10 cellular contexts compared by ENCODE assay signal in genomic region chr12:113231275-113232231, GRCh38. TPM values are rescaled to one million over a fixed set of nuclear protein-coding genes. Genes with fewer than 3 reads are reported as not detected.
DNase-seq lines count a peak whose midpoint lies in the region; ATAC-seq and TF ChIP-seq lines count a peak whose summit lies in the region.
"Had no signal": no experiment of that assay in that cellular context is flagged by ENCODE, and none has a peak within 500 bp of the region (broad histone marks: within the 10 kb centered on the region; RNA-seq: fewer than 3 reads in every experiment).

No MANE protein-coding gene starts in this region.

- H3K9me3 ChIP-seq in PC-3 (ENCODE audit: low read length): no peaks in the 10 kb centered on the region
- H3K9me3 ChIP-seq in esophagus muscularis mucosa: no peaks in the 10 kb centered on the region
- no peaks in the 10 kb centered on the region for H3K9me3 ChIP-seq in parathyroid adenoma (ENCODE audit: control insufficient read depth, low read length)

- H3K27ac Mint-ChIP-seq in stimulated activated effector memory CD8-positive, alpha-beta T cell treated with anti-CD3 and anti-CD28 coated beads, Interleukin-12 subunit alpha, Interleukin-12 subunit beta, amount 100 ng/mL, for 72 hours: no peak overlapping the region

- TF ChIP-seq POLR2A in esophagus muscularis mucosa (IDR thresholded peaks at IDR 0.05; ENCODE audit: low read depth): no peak

- H3K4me1 ChIP-seq in PC-3 (ENCODE audit: insufficient read depth, low read length) (no peaks in the 10 kb centered on the region), esophagus muscularis mucosa (peaks cover 58 to 82% (median 59%) of the 10 kb centered on the region in 4 donors), parathyroid adenoma (peaks cover 45% of the 10 kb centered on the region)

- no peaks in the 10 kb centered on the region for H3F3A ChIP-seq in PC-3 (ENCODE audit: low read length, unreplicated experiment)

- peak; percentile 80 for DNase-seq in EL
- no peak for DNase-seq in PC-3
- DNase-seq in esophagus muscularis mucosa (ENCODE audit: extremely low spot score): no peak
- DNase-seq in stimulated activated effector memory CD8-positive, alpha-beta T cell treated with anti-CD3 and anti-CD28 coated beads, Interleukin-12 subunit alpha, Interleukin-12 subunit beta, amount 100 ng/mL, for 72 hours (ENCODE audit: low spot score in 2 of 2): no peak
- no peak for DNase-seq in NCI-H187 treated with DMSO at 0.1 percent for 48 hours (lab: John Stamatoyannopoulos, UW)
- DNase-seq in SK-N-DZ (ENCODE audit: low spot score): no peak
- DNase-seq: NCI-H69; stimulated activated CD4-positive, alpha-beta T cell treated with anti-CD3 and anti-CD28 coated beads, Interleukin-4, amount 100 ng/mL, for 24 hours had no signal

- no peak overlapping the region for H2AFZ ChIP-seq in PC-3 (ENCODE audit: low read length)
- H2AFZ ChIP-seq in parathyroid adenoma: no peak overlapping the region

- H3K4me2 ChIP-seq in PC-3 (ENCODE audit: low read length) (no peak overlapping the region), parathyroid adenoma (ENCODE audit: low read length) (no peak overlapping the region)

- no peaks in the 10 kb centered on the region for H4K20me1 ChIP-seq in PC-3 (ENCODE audit: low read length)

- 83% methylated on average over 13 of the region's 13 CpGs for WGBS in esophagus muscularis mucosa

- intact Hi-C loops in PC-3 (cut with micrococcal nuclease): no loop called here
- intact Hi-C loops in esophagus muscularis mucosa (cut with DNase I): no loop called here

- no peak overlapping the region for H3K27ac ChIP-seq in PC-3 (ENCODE audit: low read length)
- H3K27ac ChIP-seq in esophagus muscularis mucosa (replicated peaks in 1 of 4): peak overlapping the region; percentile 22 to 58 (median 48)
- H3K27ac ChIP-seq in parathyroid adenoma: peak overlapping the region; percentile 82

- no TSS peak for BruUV-seq in PC-3 (replicated peaks; lab: Mats Ljungman, UMichigan)

- H3K4me1 Mint-ChIP-seq in stimulated activated effector memory CD8-positive, alpha-beta T cell treated with anti-CD3 and anti-CD28 coated beads, Interleukin-12 subunit alpha, Interleukin-12 subunit beta, amount 100 ng/mL, for 72 hours: peaks cover 13% of the 10 kb centered on the region

- no peak for TF ChIP-seq EP300 in esophagus muscularis mucosa (IDR thresholded peaks at IDR 0.05)

- H3K9ac ChIP-seq in PC-3 (ENCODE audit: low read length) (no peak overlapping the region), parathyroid adenoma (no peak overlapping the region)

- H3K79me2 ChIP-seq in PC-3 (ENCODE audit: low read length) (no peaks in the 10 kb centered on the region), parathyroid adenoma (peaks cover 26% of the 10 kb centered on the region)

- POLR2A ChIA-PET in PC-3 (lab: Charles Lee; ENCODE audit: unreplicated experiment): no interaction called here

- TF ChIP-seq CTCF in PC-3 (conservative IDR thresholded peaks at IDR 0.05; ENCODE audit: low read depth, low read length) (no peak), esophagus muscularis mucosa (IDR thresholded peaks at IDR 0.05) (no peak), parathyroid adenoma (IDR thresholded peaks at IDR 0.05) (no peak)

- CTCF ChIA-PET in PC-3 (lab: Charles Lee): no interaction called here

- H3K27me3 ChIP-seq in PC-3 (ENCODE audit: low read length) (no peaks in the 10 kb centered on the region), esophagus muscularis mucosa (no peaks in the 10 kb centered on the region), parathyroid adenoma (ENCODE audit: control insufficient read depth, insufficient read depth, low read length) (no peaks in the 10 kb centered on the region)

- peaks cover 31% of the 10 kb centered on the region for H3K36me3 Mint-ChIP-seq in stimulated activated effector memory CD8-positive, alpha-beta T cell treated with anti-CD3 and anti-CD28 coated beads, Interleukin-12 subunit alpha, Interleukin-12 subunit beta, amount 100 ng/mL, for 72 hours

- H3K9me2 ChIP-seq in PC-3 (replicated peaks; ENCODE audit: low read length): no peaks in the 10 kb centered on the region

- H3K4me3 Mint-ChIP-seq in stimulated activated effector memory CD8-positive, alpha-beta T cell treated with anti-CD3 and anti-CD28 coated beads, Interleukin-12 subunit alpha, Interleukin-12 subunit beta, amount 100 ng/mL, for 72 hours: no peak overlapping the region

- no peak overlapping the region for H3K4me3 ChIP-seq in PC-3 (ENCODE audit: low read length)
- H3K4me3 ChIP-seq in esophagus muscularis mucosa: no peak overlapping the region
- H3K4me3 ChIP-seq in parathyroid adenoma (ENCODE audit: low read depth, low read length): no peak overlapping the region

- no peaks in the 10 kb centered on the region for H3K9me3 Mint-ChIP-seq in stimulated activated effector memory CD8-positive, alpha-beta T cell treated with anti-CD3 and anti-CD28 coated beads, Interleukin-12 subunit alpha, Interleukin-12 subunit beta, amount 100 ng/mL, for 72 hours

- H3K36me3 ChIP-seq in PC-3 (ENCODE audit: low read depth, low read length) (peaks cover 10% of the 10 kb centered on the region), esophagus muscularis mucosa (peaks cover 7 to 92% (median 58%) of the 10 kb centered on the region in 4 donors), parathyroid adenoma (ENCODE audit: control insufficient read depth, insufficient read depth, low read length) (no peaks in the 10 kb centered on the region)

- peak; percentile 39; the same call in 1 of the 2 replicates for ATAC-seq in PC-3
- no peak for ATAC-seq in stimulated activated effector memory CD8-positive, alpha-beta T cell treated with anti-CD3 and anti-CD28 coated beads, Interleukin-12 subunit alpha, Interleukin-12 subunit beta, amount 100 ng/mL, for 72 hours
- no peak for ATAC-seq in HG03469 (IDR thresholded peaks at IDR 0.05; ENCODE audit: unreplicated experiment)

RNA-seq across cellular contexts. Expression of gene TPCN1, which starts 10.3 kb away (rescaled TPM):
- total RNA-seq in PC-3 (2014; rRNA removed) (19.0 and 29.3 TPM in 2 replicates), esophagus muscularis mucosa (10 to 100 TPM; 31.1 to 54.0 (median 34.5) TPM)
- polyA plus RNA-seq in SK-N-DZ (2014; cell fraction: cytosol; rRNA removed): 8.7 and 11.1 TPM in 2 replicates
- 63.1 and 85.4 TPM in 2 replicates for polyA plus RNA-seq in SK-N-DZ (2014; cell fraction: nucleus; rRNA removed)

RNA-seq across cellular contexts. Expression of gene RITA1, which starts 46.0 kb away (rescaled TPM):
- total RNA-seq in PC-3 (2014; rRNA removed) (66.8 and 71.6 TPM in 2 replicates), esophagus muscularis mucosa (10 to 100 TPM; 12.3 to 21.4 (median 16.2) TPM)
- 31.5 and 32.0 TPM in 2 replicates for polyA plus RNA-seq in SK-N-DZ (2014; cell fraction: cytosol; rRNA removed)
- 16.6 and 17.2 TPM in 2 replicates for polyA plus RNA-seq in SK-N-DZ (2014; cell fraction: nucleus; rRNA removed)

RNA-seq across cellular contexts. Expression of gene DDX54, which starts 46.3 kb away (rescaled TPM):
- total RNA-seq in PC-3 (2014; rRNA removed) (158 and 309 TPM in 2 replicates), esophagus muscularis mucosa (10 to 100 TPM; 29.1 to 59.6 (median 52.7) TPM)
- 34.7 and 39.3 TPM in 2 replicates for polyA plus RNA-seq in SK-N-DZ (2014; cell fraction: cytosol; rRNA removed)
- polyA plus RNA-seq in SK-N-DZ (2014; cell fraction: nucleus; rRNA removed): 32.1 and 56.8 TPM in 2 replicates
